In the genomic region with DNA sequence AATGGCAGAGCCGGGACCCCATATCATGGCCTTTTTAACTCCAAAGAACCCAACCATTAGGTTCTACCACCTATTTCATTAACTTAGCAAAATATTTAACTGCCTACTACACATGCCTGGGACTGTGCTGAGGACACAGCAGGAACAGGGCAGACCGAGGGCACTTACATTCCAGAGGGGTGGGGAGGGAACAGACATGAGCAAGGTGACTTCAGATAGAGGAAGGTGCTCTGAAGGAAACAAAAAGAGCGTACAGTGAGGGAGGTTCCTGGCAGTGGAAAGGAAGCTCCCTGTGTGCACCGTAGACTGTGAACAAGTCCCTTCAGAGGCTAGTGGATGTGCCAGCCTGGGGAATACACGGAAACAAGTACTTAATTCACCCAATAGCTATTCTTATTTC, we compare ENCODE assay signal across 16 cellular contexts.
"Had no signal": no experiment of that assay in that cellular context is flagged by ENCODE, and none has a peak within 500 bp of the region (broad histone marks: within the 10 kb centered on the region; RNA-seq: fewer than 3 reads in every experiment).

No MANE protein-coding gene starts in this region.

- DNase-seq: activated CD4-positive, alpha-beta T cell treated with anti-CD3 and anti-CD28 coated beads, Interleukin-2, amount 50 U/mL, for 4 hours; activated effector memory CD4-positive, alpha-beta T cell treated with anti-CD3 and anti-CD28 coated beads, Interleukin-2, amount 50 U/mL, for 16 hours; activated naive CD8-positive, alpha-beta T cell treated with anti-CD3 and anti-CD28 coated beads, Interleukin-2, amount 10 ng/mL, durations not matched to agents 7 days and 5 days; activated T-cell treated with anti-CD3 and anti-CD28 coated beads, Interleukin-2, amount 50 U/mL, for 72 hours; amygdala; caudate nucleus; effector memory CD8-positive, alpha-beta T cell; mesenchymal stem cell; naive thymus-derived CD8-positive, alpha-beta T cell; nucleus accumbens; spleen; stimulated activated naive CD4-positive, alpha-beta T cell; SW 1271; T-helper 2 cell; uterus had no signal

- H3K4me3 Mint-ChIP-seq: activated naive CD8-positive, alpha-beta T cell treated with anti-CD3 and anti-CD28 coated beads, Interleukin-2, amount 10 ng/mL, durations not matched to agents 7 days and 5 days; activated T-cell treated with anti-CD3 and anti-CD28 coated beads, Interleukin-2, amount 50 U/mL, for 72 hours; effector memory CD8-positive, alpha-beta T cell; naive thymus-derived CD8-positive, alpha-beta T cell had no signal

- H3K4me1 Mint-ChIP-seq: naive thymus-derived CD8-positive, alpha-beta T cell had no signal

- H3K36me3 Mint-ChIP-seq: activated naive CD8-positive, alpha-beta T cell treated with anti-CD3 and anti-CD28 coated beads, Interleukin-2, amount 10 ng/mL, durations not matched to agents 7 days and 5 days; naive thymus-derived CD8-positive, alpha-beta T cell had no signal

- H3K4me3 ChIP-seq: spleen, uterus had no signal

- H3K9me3 Mint-ChIP-seq: activated naive CD8-positive, alpha-beta T cell treated with anti-CD3 and anti-CD28 coated beads, Interleukin-2, amount 10 ng/mL, durations not matched to agents 7 days and 5 days; activated T-cell treated with anti-CD3 and anti-CD28 coated beads, Interleukin-2, amount 50 U/mL, for 72 hours; effector memory CD8-positive, alpha-beta T cell; naive thymus-derived CD8-positive, alpha-beta T cell had no signal

- H3K27ac ChIP-seq: spleen, uterus, VCaP had no signal

- H3K27ac Mint-ChIP-seq: activated naive CD8-positive, alpha-beta T cell treated with anti-CD3 and anti-CD28 coated beads, Interleukin-2, amount 10 ng/mL, durations not matched to agents 7 days and 5 days; activated T-cell treated with anti-CD3 and anti-CD28 coated beads, Interleukin-2, amount 50 U/mL, for 72 hours; effector memory CD8-positive, alpha-beta T cell had no signal

- H3K9me3 ChIP-seq: spleen, uterus had no signal

- H3K27me3 Mint-ChIP-seq: effector memory CD8-positive, alpha-beta T cell; naive thymus-derived CD8-positive, alpha-beta T cell had no signal

- H3K36me3 ChIP-seq: spleen, uterus had no signal

- ATAC-seq: activated T-cell treated with anti-CD3 and anti-CD28 coated beads, Interleukin-2, amount 50 U/mL, for 72 hours; effector memory CD8-positive, alpha-beta T cell; naive thymus-derived CD8-positive, alpha-beta T cell had no signal
